ENCODE assay signal across 1 cellular context in the genomic region with DNA sequence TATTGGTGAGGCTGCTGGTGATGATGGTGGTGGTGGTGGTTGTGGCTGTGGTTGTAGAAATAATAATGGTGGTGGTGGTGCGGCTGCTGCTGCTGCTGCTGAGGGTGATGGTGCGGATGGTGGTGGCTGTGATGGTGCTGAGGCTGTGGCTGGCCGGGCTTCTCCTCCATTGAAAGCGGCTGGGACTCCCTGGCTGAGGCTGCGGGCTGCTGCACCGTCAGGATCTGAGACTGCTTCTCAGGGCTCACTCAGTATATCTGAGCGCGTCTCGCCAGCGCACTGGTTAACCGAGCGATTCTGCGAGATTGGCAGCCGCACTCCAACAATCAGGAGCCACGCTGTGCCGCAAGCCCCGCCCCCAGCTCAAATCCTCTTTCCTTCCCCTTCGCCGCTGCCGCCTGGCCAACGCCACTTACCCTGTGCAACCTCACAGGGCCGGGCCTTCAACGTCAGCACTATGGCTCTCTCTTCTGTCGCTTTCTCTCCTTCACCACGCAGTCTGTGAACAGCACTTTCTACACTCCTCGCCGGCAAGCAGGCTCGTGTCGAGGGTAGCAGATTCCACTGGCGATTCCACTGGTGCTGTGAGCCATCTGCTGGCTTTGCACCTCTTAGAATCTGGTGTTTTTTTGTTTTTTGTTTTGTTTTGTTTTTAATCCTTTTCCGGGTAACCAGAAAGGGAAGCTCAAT.
TF ChIP-seq lines count a peak whose summit lies in the region.

A gene with protein sequence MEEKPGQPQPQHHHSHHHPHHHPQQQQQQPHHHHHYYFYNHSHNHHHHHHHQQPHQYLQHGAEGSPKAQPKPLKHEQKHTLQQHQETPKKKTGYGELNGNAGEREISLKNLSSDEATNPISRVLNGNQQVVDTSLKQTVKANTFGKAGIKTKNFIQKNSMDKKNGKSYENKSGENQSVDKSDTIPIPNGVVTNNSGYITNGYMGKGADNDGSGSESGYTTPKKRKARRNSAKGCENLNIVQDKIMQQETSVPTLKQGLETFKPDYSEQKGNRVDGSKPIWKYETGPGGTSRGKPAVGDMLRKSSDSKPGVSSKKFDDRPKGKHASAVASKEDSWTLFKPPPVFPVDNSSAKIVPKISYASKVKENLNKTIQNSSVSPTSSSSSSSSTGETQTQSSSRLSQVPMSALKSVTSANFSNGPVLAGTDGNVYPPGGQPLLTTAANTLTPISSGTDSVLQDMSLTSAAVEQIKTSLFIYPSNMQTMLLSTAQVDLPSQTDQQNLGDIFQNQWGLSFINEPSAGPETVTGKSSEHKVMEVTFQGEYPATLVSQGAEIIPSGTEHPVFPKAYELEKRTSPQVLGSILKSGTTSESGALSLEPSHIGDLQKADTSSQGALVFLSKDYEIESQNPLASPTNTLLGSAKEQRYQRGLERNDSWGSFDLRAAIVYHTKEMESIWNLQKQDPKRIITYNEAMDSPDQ (minus strand): TSS at position 259 of the 690 bp plus-strand sequence. CDS start 89 bp downstream, at position 170.

TF ChIP-seq in HepG2, 621 proteins besides CTCF, POLR2A, EP300 and RAD21 (continued from another document and continues in another):
- TF ChIP-seq HBP1 (CRISPR knock-in tag; IDR thresholded peaks at IDR 0.05; ENCODE audit: low read depth) (no peak; the same call in 1 of the 2 replicates), MEIS2 (CRISPR knock-in tag; IDR thresholded peaks at IDR 0.05) (peak; percentile 75), NR2F1 (CRISPR knock-in tag; IDR thresholded peaks at IDR 0.05) (no peak), SALL2 (CRISPR knock-in tag; IDR thresholded peaks at IDR 0.05) (peak; percentile 61; the same call in 1 of the 2 replicates), MLX (CRISPR knock-in tag; IDR thresholded peaks at IDR 0.05) (peak; percentile 45; the same call in 1 of the 2 replicates), KLF13 (CRISPR knock-in tag; IDR thresholded peaks at IDR 0.05) (peak; percentile 83; the same call in 1 of the 2 replicates), ZNF549 (CRISPR knock-in tag; IDR thresholded peaks at IDR 0.05) (no peak), SP4 (CRISPR knock-in tag; IDR thresholded peaks at IDR 0.05) (peak; percentile 68; the same call in 1 of the 2 replicates), ZKSCAN8 (CRISPR knock-in tag; IDR thresholded peaks at IDR 0.05; ENCODE audit: borderline replicate concordance) (no peak; the same call in 1 of the 2 replicates), REXO4 (CRISPR knock-in tag; IDR thresholded peaks at IDR 0.05; ENCODE audit: borderline replicate concordance) (no peak), JARID2 (CRISPR knock-in tag; IDR thresholded peaks at IDR 0.05; ENCODE audit: insufficient replicate concordance) (no peak), JUN (CRISPR knock-in tag; IDR thresholded peaks at IDR 0.05) (peak; percentile 17; the same call in 1 of the 2 replicates), ZNF564 (CRISPR knock-in tag; IDR thresholded peaks at IDR 0.05) (no peak; the same call in 1 of the 2 replicates), HNRNPL (IDR thresholded peaks at IDR 0.05; ENCODE audit: low read depth, low read length) (peak; percentile 68; the same call in 1 of the 2 replicates), ZNF672 (CRISPR knock-in tag; IDR thresholded peaks at IDR 0.05) (no peak), THAP11 (CRISPR knock-in tag; IDR thresholded peaks at IDR 0.05) (peak; percentile 86), FUBP1 (CRISPR knock-in tag; IDR thresholded peaks at IDR 0.05; ENCODE audit: borderline replicate concordance) (peak; percentile 47; the same call in 1 of the 2 replicates), NFE2 (CRISPR knock-in tag; IDR thresholded peaks at IDR 0.05) (no peak), PBX2 (CRISPR knock-in tag; IDR thresholded peaks at IDR 0.05) (peak; percentile 94), ZNF883 (CRISPR knock-in tag; IDR thresholded peaks at IDR 0.05; ENCODE audit: not compliant biosample characterization) (peak; percentile 84), PREB (CRISPR knock-in tag; IDR thresholded peaks at IDR 0.05) (no peak), ZNF788 (CRISPR knock-in tag; IDR thresholded peaks at IDR 0.05; ENCODE audit: borderline replicate concordance) (peak; percentile 87), ZNF101 (CRISPR knock-in tag; IDR thresholded peaks at IDR 0.05; ENCODE audit: borderline replicate concordance, low read depth) (no peak), FOXC1 (CRISPR knock-in tag; IDR thresholded peaks at IDR 0.05; ENCODE audit: borderline replicate concordance) (peak; percentile 93; the same call in 1 of the 2 replicates), KAT8 (CRISPR knock-in tag; IDR thresholded peaks at IDR 0.05) (peak; percentile 90), FOXA3 (CRISPR knock-in tag; IDR thresholded peaks at IDR 0.05) (peak; percentile 71), ZNF709 (CRISPR knock-in tag; IDR thresholded peaks at IDR 0.05) (peak; percentile 64; the same call in 1 of the 2 replicates), TMF1 (CRISPR knock-in tag; IDR thresholded peaks at IDR 0.05; ENCODE audit: low read depth) (no peak), POLR2AphosphoS2 (IDR thresholded peaks at IDR 0.05; ENCODE audit: low read depth, low read length) (0 out of 2 replicates have a peak, but pooled peaks have one; percentile 51), ZNF816 (CRISPR knock-in tag; IDR thresholded peaks at IDR 0.05; ENCODE audit: borderline replicate concordance) (no peak), ATF7-NPFF (CRISPR knock-in tag; IDR thresholded peaks at IDR 0.05; ENCODE audit: low read depth) (peak; percentile 89), FOXJ3 (CRISPR knock-in tag; IDR thresholded peaks at IDR 0.05; ENCODE audit: borderline replicate concordance) (peak; percentile 41; the same call in 1 of the 2 replicates), ZNF619 (CRISPR knock-in tag; IDR thresholded peaks at IDR 0.05) (peak; percentile 81; the same call in 1 of the 2 replicates), KDM5A (IDR thresholded peaks at IDR 0.05; ENCODE audit: borderline replicate concordance, low read length) (peak; percentile 63)
- TF ChIP-seq, protein P1, sequence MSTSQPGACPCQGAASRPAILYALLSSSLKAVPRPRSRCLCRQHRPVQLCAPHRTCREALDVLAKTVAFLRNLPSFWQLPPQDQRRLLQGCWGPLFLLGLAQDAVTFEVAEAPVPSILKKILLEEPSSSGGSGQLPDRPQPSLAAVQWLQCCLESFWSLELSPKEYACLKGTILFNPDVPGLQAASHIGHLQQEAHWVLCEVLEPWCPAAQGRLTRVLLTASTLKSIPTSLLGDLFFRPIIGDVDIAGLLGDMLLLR (CRISPR knock-in tag; IDR thresholded peaks at IDR 0.05) = 0 out of 2 replicates have a peak, but pooled peaks have one; percentile 47
- TF ChIP-seq, protein P2, sequence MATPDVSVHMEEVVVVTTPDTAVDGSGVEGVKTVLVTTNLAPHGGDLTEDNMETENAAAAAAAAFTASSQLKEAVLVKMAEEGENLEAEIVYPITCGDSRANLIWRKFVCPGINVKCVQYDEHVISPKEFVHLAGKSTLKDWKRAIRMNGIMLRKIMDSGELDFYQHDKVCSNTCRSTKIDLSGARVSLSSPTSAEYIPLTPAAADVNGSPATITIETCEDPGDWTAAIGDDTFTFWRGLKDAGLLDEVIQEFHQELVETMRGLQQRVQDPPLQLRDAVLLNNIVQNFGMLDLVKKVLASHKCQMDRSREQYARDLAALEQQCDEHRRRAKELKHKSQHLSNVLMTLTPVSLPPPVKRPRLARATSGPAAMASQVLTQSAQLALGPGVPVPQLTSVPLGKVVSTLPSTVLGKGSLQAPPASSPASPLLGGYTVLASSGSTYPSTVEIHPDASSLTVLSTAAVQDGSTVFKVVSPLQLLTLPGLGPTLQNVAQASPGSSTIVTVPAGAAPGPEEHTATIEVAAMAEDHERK (CRISPR knock-in tag; IDR thresholded peaks at IDR 0.05; ENCODE audit: low read depth) = 0 out of 2 replicates have a peak, but pooled peaks have one; percentile 25
- TF ChIP-seq, protein P3, sequence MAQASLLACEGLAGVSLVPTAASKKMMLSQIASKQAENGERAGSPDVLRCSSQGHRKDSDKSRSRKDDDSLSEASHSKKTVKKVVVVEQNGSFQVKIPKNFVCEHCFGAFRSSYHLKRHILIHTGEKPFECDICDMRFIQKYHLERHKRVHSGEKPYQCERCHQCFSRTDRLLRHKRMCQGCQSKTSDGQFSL (CRISPR knock-in tag; IDR thresholded peaks at IDR 0.05) = no peak; the same call in 1 of the 2 replicates
- TF ChIP-seq, protein P4, sequence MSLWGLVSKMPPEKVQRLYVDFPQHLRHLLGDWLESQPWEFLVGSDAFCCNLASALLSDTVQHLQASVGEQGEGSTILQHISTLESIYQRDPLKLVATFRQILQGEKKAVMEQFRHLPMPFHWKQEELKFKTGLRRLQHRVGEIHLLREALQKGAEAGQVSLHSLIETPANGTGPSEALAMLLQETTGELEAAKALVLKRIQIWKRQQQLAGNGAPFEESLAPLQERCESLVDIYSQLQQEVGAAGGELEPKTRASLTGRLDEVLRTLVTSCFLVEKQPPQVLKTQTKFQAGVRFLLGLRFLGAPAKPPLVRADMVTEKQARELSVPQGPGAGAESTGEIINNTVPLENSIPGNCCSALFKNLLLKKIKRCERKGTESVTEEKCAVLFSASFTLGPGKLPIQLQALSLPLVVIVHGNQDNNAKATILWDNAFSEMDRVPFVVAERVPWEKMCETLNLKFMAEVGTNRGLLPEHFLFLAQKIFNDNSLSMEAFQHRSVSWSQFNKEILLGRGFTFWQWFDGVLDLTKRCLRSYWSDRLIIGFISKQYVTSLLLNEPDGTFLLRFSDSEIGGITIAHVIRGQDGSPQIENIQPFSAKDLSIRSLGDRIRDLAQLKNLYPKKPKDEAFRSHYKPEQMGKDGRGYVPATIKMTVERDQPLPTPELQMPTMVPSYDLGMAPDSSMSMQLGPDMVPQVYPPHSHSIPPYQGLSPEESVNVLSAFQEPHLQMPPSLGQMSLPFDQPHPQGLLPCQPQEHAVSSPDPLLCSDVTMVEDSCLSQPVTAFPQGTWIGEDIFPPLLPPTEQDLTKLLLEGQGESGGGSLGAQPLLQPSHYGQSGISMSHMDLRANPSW (CRISPR knock-in tag; IDR thresholded peaks at IDR 0.05; ENCODE audit: borderline replicate concordance) = peak; percentile 24; the same call in 1 of the 2 replicates
- TF ChIP-seq, protein P5, sequence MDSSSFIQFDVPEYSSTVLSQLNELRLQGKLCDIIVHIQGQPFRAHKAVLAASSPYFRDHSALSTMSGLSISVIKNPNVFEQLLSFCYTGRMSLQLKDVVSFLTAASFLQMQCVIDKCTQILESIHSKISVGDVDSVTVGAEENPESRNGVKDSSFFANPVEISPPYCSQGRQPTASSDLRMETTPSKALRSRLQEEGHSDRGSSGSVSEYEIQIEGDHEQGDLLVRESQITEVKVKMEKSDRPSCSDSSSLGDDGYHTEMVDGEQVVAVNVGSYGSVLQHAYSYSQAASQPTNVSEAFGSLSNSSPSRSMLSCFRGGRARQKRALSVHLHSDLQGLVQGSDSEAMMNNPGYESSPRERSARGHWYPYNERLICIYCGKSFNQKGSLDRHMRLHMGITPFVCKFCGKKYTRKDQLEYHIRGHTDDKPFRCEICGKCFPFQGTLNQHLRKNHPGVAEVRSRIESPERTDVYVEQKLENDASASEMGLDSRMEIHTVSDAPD (CRISPR knock-in tag; IDR thresholded peaks at IDR 0.05) = 0 out of 2 replicates have a peak, but pooled peaks have one; percentile 67
- TF ChIP-seq, protein P6, sequence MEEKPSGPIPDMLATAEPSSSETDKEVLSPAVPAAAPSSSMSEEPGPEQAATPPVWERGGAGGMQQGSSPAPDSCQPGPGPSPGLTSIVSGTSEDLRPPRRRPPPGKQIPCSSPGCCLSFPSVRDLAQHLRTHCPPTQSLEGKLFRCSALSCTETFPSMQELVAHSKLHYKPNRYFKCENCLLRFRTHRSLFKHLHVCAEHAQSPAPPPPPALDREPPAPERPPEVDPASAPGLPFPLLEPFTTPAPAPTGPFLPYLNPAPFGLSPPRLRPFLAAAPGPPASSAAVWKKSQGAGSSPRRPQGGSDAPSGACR (CRISPR knock-in tag; IDR thresholded peaks at IDR 0.05) = no peak
